28 cellular contexts compared by ENCODE assay signal in genomic region chr9:28868224-28868623, GRCh38.
"Had no signal": no experiment of that assay in that cellular context is flagged by ENCODE, and none has a peak within 500 bp of the region (broad histone marks: within the 10 kb centered on the region; RNA-seq: fewer than 3 reads in every experiment).

No MANE protein-coding gene starts in this region.

- H3K4me2 ChIP-seq: hepatocyte had no signal

- H3K4me3 ChIP-seq: gastroesophageal sphincter, hepatocyte, left ventricle myocardium inferior, lung, mucosa of descending colon, ovary, skin epidermis, thoracic aorta, uterus had no signal

- DNase-seq: activated CD4-positive, alpha-beta memory T cell treated with anti-CD3 and anti-CD28 coated beads for 36 hours; activated CD4-positive, alpha-beta T cell treated with anti-CD3 and anti-CD28 coated beads, Interleukin-2, amount 10 ng/mL, durations not matched to agents 24 days and 14 days; activated CD4-positive, CD25-positive, alpha-beta regulatory T cell treated with anti-CD3 and anti-CD28 coated beads, Interleukin-2, amount 50 U/mL, for 72 hours; activated gamma-delta T cell treated with Interleukin-2 at 50 U/mL for 16 hours; activated naive CD4-positive, alpha-beta T cell treated with anti-CD3 and anti-CD28 coated beads, Interleukin-2, amount 50 U/mL, for 16 hours; activated T-cell treated with anti-CD3 and anti-CD28 coated beads, Interleukin-2, amount 50 U/mL, for 4 hours; amniotic stem cell; brain microvascular endothelial cell; caudate nucleus; cortex of kidney; effector memory CD8-positive, alpha-beta T cell; islet precursor cell; left ventricle myocardium inferior; mucosa of descending colon; ovary; stimulated activated CD4-positive, alpha-beta T cell treated with anti-CD3 and anti-CD28 coated beads, Interleukin-4, amount 100 ng/mL, for 24 hours; uterus; WERI-Rb-1 had no signal

- H2AFZ ChIP-seq: hepatocyte had no signal

- ATAC-seq: activated T-cell treated with anti-CD3 and anti-CD28 coated beads, Interleukin-2, amount 50 U/mL, for 4 hours; activated T-helper 17 cell treated with anti-CD3 and anti-CD28 coated beads, Interleukin-2, amount 50 U/mL, for 72 hours; effector memory CD8-positive, alpha-beta T cell; gastroesophageal sphincter; mucosa of descending colon; natural killer cell treated with Interleukin-12 subunit alpha and Interleukin-12 subunit beta and Interleukin-15 and Interleukin-18, amount 100 ng/mL, for 72 hours; sciatic nerve; stimulated activated effector memory CD8-positive, alpha-beta T cell treated with anti-CD3 and anti-CD28 coated beads, Interleukin-12 subunit alpha, Interleukin-12 subunit beta, amount 100 ng/mL, for 72 hours had no signal

- H3K36me3 ChIP-seq: brain microvascular endothelial cell, gastroesophageal sphincter, left ventricle myocardium inferior, ovary, thoracic aorta, uterus, WERI-Rb-1 had no signal

- H3K79me2 ChIP-seq: hepatocyte had no signal

- FAIRE-seq: astrocyte had no signal

- H3K27me3 ChIP-seq: brain microvascular endothelial cell, gastroesophageal sphincter, hepatocyte, ovary, uterus had no signal

- H3K9me3 ChIP-seq: gastroesophageal sphincter, left ventricle myocardium inferior, mucosa of descending colon, ovary, thoracic aorta, uterus had no signal

- H3K27ac ChIP-seq: brain microvascular endothelial cell, gastroesophageal sphincter, hepatocyte, left ventricle myocardium inferior, ovary, skin epidermis, thoracic aorta, uterus, WERI-Rb-1 had no signal
